In genomic region chr6:160519133-160519532, GRCh38 we compare ENCODE assay signal across 9 cellular contexts.
DNase-seq lines count a peak whose midpoint lies in the region; ATAC-seq and TF ChIP-seq lines count a peak whose summit lies in the region.
"Had no signal": no experiment of that assay in that cellular context is flagged by ENCODE, and none has a peak within 500 bp of the region (broad histone marks: within the 10 kb centered on the region; RNA-seq: fewer than 3 reads in every experiment).

No MANE protein-coding gene starts in this region.

- no peaks in the 10 kb centered on the region for H3K9me3 ChIP-seq in CD8-positive, alpha-beta T cell (ENCODE audit: low read length)
- H3K9me3 ChIP-seq in ascending aorta (no peaks in the 10 kb centered on the region), psoas muscle (no peaks in the 10 kb centered on the region)
- H3K9me3 ChIP-seq: vagina had no signal

- H3K9me3 Mint-ChIP-seq in CD8-positive, alpha-beta T cell = no peaks in the 10 kb centered on the region
- no peaks in the 10 kb centered on the region for H3K9me3 Mint-ChIP-seq in activated B cell treated with CpG ODN at 0.5 μM for 24 hours
- peaks cover 0 to 13% (median 2%) of the 10 kb centered on the region in 6 donors for H3K9me3 Mint-ChIP-seq in immature natural killer cell
- H3K9me3 Mint-ChIP-seq in stimulated activated naive B cell treated with anti-CD40 and anti-IgM and Interleukin-4, amounts not matched to agents 10 μg/mL and 1 μg/mL and 100 μg/mL, for 72 hours = peaks cover 0 to 2% of the 10 kb centered on the region in 2 donors

- no peak for DNase-seq in AG09309 (ENCODE audit: low read depth)
- no peak for DNase-seq in CD8-positive, alpha-beta T cell
- no peak for DNase-seq in activated B cell treated with CpG ODN at 0.5 μM for 24 hours
- no peak for DNase-seq in immature natural killer cell
- no peak for DNase-seq in HPDE6-E6E7 (ENCODE audit: extremely low spot score)
- no peak for DNase-seq in ascending aorta (ENCODE audit: low spot score in 2 of 2)
- no peak for DNase-seq in psoas muscle
- DNase-seq in stimulated activated naive B cell treated with anti-CD40 and anti-IgM and Interleukin-4, amounts not matched to agents 10 μg/mL and 1 μg/mL and 100 μg/mL, for 72 hours = no peak

- H3K27ac ChIP-seq in CD8-positive, alpha-beta T cell (ENCODE audit: low read depth, low read length) = no peak overlapping the region
- H3K27ac ChIP-seq in ascending aorta = no peak overlapping the region
- H3K27ac ChIP-seq in psoas muscle = no peak overlapping the region

- peaks cover 3% of the 10 kb centered on the region for H3K36me3 Mint-ChIP-seq in CD8-positive, alpha-beta T cell
- peaks cover 2% of the 10 kb centered on the region for H3K36me3 Mint-ChIP-seq in activated B cell treated with CpG ODN at 0.5 μM for 24 hours (ENCODE audit: low read depth)
- peaks cover 0 to 18% (median 0%) of the 10 kb centered on the region in 3 donors for H3K36me3 Mint-ChIP-seq in immature natural killer cell
- H3K36me3 Mint-ChIP-seq in stimulated activated naive B cell treated with anti-CD40 and anti-IgM and Interleukin-4, amounts not matched to agents 10 μg/mL and 1 μg/mL and 100 μg/mL, for 72 hours = no peaks in the 10 kb centered on the region

- POLR2A ChIA-PET in CD8-positive, alpha-beta T cell (lab: Charles Lee) = interaction anchor here (1.3 kb wide), 1 partner anchor 15 kb away, joined by 4 read pairs; no protein-coding TSS in a partner anchor
- POLR2A ChIA-PET in activated B cell treated with CpG ODN at 0.5 μM for 24 hours (lab: Charles Lee) = interaction anchor here (2.3 kb wide), 1 partner anchor 15 kb away, joined by 6 read pairs; no protein-coding TSS in a partner anchor

- H3K27ac Mint-ChIP-seq in CD8-positive, alpha-beta T cell = peak overlapping the region; percentile 4
- H3K27ac Mint-ChIP-seq in activated B cell treated with CpG ODN at 0.5 μM for 24 hours (no peak overlapping the region), immature natural killer cell (peak overlapping the region; percentile 95 to 98 (median 96))
- no peak overlapping the region for H3K27ac Mint-ChIP-seq in stimulated activated naive B cell treated with anti-CD40 and anti-IgM and Interleukin-4, amounts not matched to agents 10 μg/mL and 1 μg/mL and 100 μg/mL, for 72 hours

- peaks cover 12% of the 10 kb centered on the region for H3K4me1 ChIP-seq in CD8-positive, alpha-beta T cell (ENCODE audit: insufficient read depth, low read length)
- H3K4me1 ChIP-seq in ascending aorta (no peaks in the 10 kb centered on the region), psoas muscle (no peaks in the 10 kb centered on the region)
- H3K4me1 ChIP-seq: vagina had no signal

- H3K4me1 Mint-ChIP-seq in CD8-positive, alpha-beta T cell (ENCODE audit: low read depth) = peaks cover 26% of the 10 kb centered on the region
- H3K4me1 Mint-ChIP-seq in activated B cell treated with CpG ODN at 0.5 μM for 24 hours = peaks cover 11% of the 10 kb centered on the region
- H3K4me1 Mint-ChIP-seq in immature natural killer cell = peaks cover 62 to 65% of the 10 kb centered on the region in 2 donors
- peaks cover 0 to 3% of the 10 kb centered on the region in 2 donors for H3K4me1 Mint-ChIP-seq in stimulated activated naive B cell treated with anti-CD40 and anti-IgM and Interleukin-4, amounts not matched to agents 10 μg/mL and 1 μg/mL and 100 μg/mL, for 72 hours

- no peak for ATAC-seq in CD8-positive, alpha-beta T cell
- no peak for ATAC-seq in activated B cell treated with CpG ODN at 0.5 μM for 24 hours (ENCODE audit: low read depth)
- ATAC-seq in psoas muscle = no peak
- no peak for ATAC-seq in stimulated activated naive B cell treated with anti-CD40 and anti-IgM and Interleukin-4, amounts not matched to agents 10 μg/mL and 1 μg/mL and 100 μg/mL, for 72 hours (replicated peaks)

- peak overlapping the region; percentile 96 for H3K4me3 Mint-ChIP-seq in CD8-positive, alpha-beta T cell
- H3K4me3 Mint-ChIP-seq in activated B cell treated with CpG ODN at 0.5 μM for 24 hours (peak overlapping the region; percentile 5), immature natural killer cell (peak overlapping the region; percentile 93 to 98 (median 96))
- H3K4me3 Mint-ChIP-seq in stimulated activated naive B cell treated with anti-CD40 and anti-IgM and Interleukin-4, amounts not matched to agents 10 μg/mL and 1 μg/mL and 100 μg/mL, for 72 hours = peak overlapping the region in 1 of 2 donors; percentile 95

- H3K4me3 ChIP-seq in AG09309 (ENCODE audit: control insufficient read depth, low read depth, low read length) = no peak overlapping the region
- no peak overlapping the region for H3K4me3 ChIP-seq in CD8-positive, alpha-beta T cell (ENCODE audit: low read depth, low read length)
- H3K4me3 ChIP-seq in ascending aorta = no peak overlapping the region
- no peak overlapping the region for H3K4me3 ChIP-seq in psoas muscle

- 64 to 69% (median 69%) methylated on average over 4 of the region's 4 CpGs for WGBS in psoas muscle, 3 donors

- no peaks in the 10 kb centered on the region for H3K36me3 ChIP-seq in CD8-positive, alpha-beta T cell (ENCODE audit: insufficient read depth, low read length)
- no peaks in the 10 kb centered on the region for H3K36me3 ChIP-seq in ascending aorta
- no peaks in the 10 kb centered on the region for H3K36me3 ChIP-seq in psoas muscle (ENCODE audit: insufficient read depth in 1 of 2, low read depth in 1 of 2)
- H3K36me3 ChIP-seq: vagina had no signal

- no peaks in the 10 kb centered on the region for H3K27me3 ChIP-seq in CD8-positive, alpha-beta T cell (ENCODE audit: insufficient read depth, low read length)
- no peaks in the 10 kb centered on the region for H3K27me3 ChIP-seq in ascending aorta
- no peaks in the 10 kb centered on the region for H3K27me3 ChIP-seq in psoas muscle (ENCODE audit: insufficient read depth in 3 of 3, low read length in 2 of 3)
- H3K27me3 ChIP-seq: vagina had no signal

- intact Hi-C loops in CD8-positive, alpha-beta T cell (cut with DNase I, micrococcal nuclease) = no loop called here
- intact Hi-C loops in activated B cell treated with CpG ODN at 0.5 μM for 24 hours (cut with micrococcal nuclease) = no loop called here
- intact Hi-C loops in ascending aorta (cut with DNase I) = no loop called here
- intact Hi-C loops in psoas muscle (cut with DNase I) = loop anchor here in 1 of 2 donors (1.0 kb wide), 1 partner anchor 15 kb away; no protein-coding TSS in a partner anchor

- CTCF ChIA-PET in CD8-positive, alpha-beta T cell (lab: Charles Lee) = interaction anchor here (0.6 to 11.3 kb wide), 19 partner anchors 8 to 855 kb away, joined by 3 to 173 read pairs (median 6); no protein-coding TSS in a partner anchor
- CTCF ChIA-PET in activated B cell treated with CpG ODN at 0.5 μM for 24 hours (lab: Charles Lee) = interaction anchor here (0.7 to 4.3 kb wide), 10 partner anchors 9 to 854 kb away, joined by 3 to 46 read pairs (median 4); no protein-coding TSS in a partner anchor

- peaks cover 9% of the 10 kb centered on the region for H3K27me3 Mint-ChIP-seq in CD8-positive, alpha-beta T cell (ENCODE audit: low read depth)
- peaks cover 30% of the 10 kb centered on the region for H3K27me3 Mint-ChIP-seq in activated B cell treated with CpG ODN at 0.5 μM for 24 hours
- peaks cover 3 to 6% (median 5%) of the 10 kb centered on the region in 3 donors for H3K27me3 Mint-ChIP-seq in immature natural killer cell (ENCODE audit: low read depth in 3 of 3)
- peaks cover 35 to 42% of the 10 kb centered on the region in 2 donors for H3K27me3 Mint-ChIP-seq in stimulated activated naive B cell treated with anti-CD40 and anti-IgM and Interleukin-4, amounts not matched to agents 10 μg/mL and 1 μg/mL and 100 μg/mL, for 72 hours

- TF ChIP-seq CTCF in AG09309 (IDR thresholded peaks at IDR 0.05; ENCODE audit: control insufficient read depth, insufficient read depth, low read depth, low read length, missing control alignments) (peak; percentile 2), activated B cell treated with CpG ODN at 0.5 μM for 24 hours (IDR thresholded peaks at IDR 0.05) (no peak), ascending aorta (IDR thresholded peaks at IDR 0.05) (no peak), psoas muscle (IDR thresholded peaks at IDR 0.05) (no peak)
- no peak for TF ChIP-seq CTCF in CD8-positive, alpha-beta T cell (IDR thresholded peaks at IDR 0.05)

Comparison
In these comparisons a context has a peak if more than half of its experiments do, and no peak if none do; other contexts are left out.
1. H3K27ac Mint-ChIP-seq: peak in CD8-positive, alpha-beta T cell (single experiment) and immature natural killer cell (6 of 6); none in activated B cell treated with CpG ODN at 0.5 μM for 24 hours (single experiment) and stimulated activated naive B cell treated with anti-CD40 and anti-IgM and Interleukin-4, amounts not matched to agents 10 μg/mL and 1 μg/mL and 100 μg/mL, for 72 hours (single experiment).